10 cellular contexts compared by ENCODE assay signal in the genomic region with DNA sequence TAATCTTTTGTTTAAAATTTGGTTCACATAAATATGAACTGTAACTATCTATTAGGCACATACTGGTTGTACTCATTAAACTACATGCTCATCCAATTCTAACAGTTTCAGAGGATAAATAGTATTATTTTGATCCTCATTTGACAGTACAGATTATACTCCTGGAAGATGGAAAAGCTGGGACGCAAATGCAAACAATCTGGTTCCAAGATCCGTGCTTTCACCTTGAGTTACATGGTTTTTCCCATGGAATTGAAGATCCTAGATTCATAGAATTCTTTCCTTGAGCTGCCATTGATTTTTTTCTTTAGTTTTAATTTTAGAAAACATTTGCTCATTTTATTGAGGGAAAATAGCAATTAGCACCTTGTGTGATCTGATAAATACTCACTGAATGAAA.
"Had no signal": no experiment of that assay in that cellular context is flagged by ENCODE, and none has a peak within 500 bp of the region (broad histone marks: within the 10 kb centered on the region; RNA-seq: fewer than 3 reads in every experiment).

No MANE protein-coding gene starts in this region.

- DNase-seq: GM23248, GOT3, H7, H9, HCEC 1CT, HFFc6 had no signal

- H3K4me3 Mint-ChIP-seq: GM23338, H9, HFFc6 had no signal

- H3K9me3 ChIP-seq: HAP-1 had no signal

- H3K9me3 Mint-ChIP-seq: GM23338, H9, HFFc6 had no signal

- FAIRE-seq: H1, H54 had no signal

- H3K4me2 ChIP-seq: GM23338 had no signal

- H3K27ac Mint-ChIP-seq: GM23338, H9, HFFc6 had no signal

- H3K27ac ChIP-seq: GM23248 had no signal

- H3K9ac ChIP-seq: GM23248 had no signal

- H2AFZ ChIP-seq: GM23248, GM23338 had no signal

- H3K36me3 ChIP-seq: HAP-1 had no signal

- H3K4me1 Mint-ChIP-seq: GM23338 had no signal

- H3K4me3 ChIP-seq: GM23248, GM23338, HAP-1 had no signal
